Comparison of ENCODE assay signal across 1 cellular context in the genomic region with DNA sequence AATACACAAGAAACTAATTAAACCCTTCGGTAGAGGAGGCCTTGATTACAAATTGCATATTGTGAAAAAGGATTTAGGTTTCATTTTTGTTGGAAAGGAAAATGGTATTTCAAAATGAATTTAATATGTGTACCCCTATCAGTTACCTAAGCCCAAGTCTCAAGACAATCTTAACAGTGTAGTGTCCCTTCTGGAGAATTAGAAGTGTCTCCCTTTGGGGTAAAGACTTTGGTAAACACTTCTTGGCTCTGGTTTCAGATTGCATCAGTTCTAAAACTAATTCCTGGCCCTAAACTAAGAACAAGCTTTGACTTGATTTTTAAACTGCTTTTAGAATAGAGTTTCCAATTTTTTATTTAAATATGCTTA.
A peak's percentile ranks its signal among the peaks of the same experiment; 100 is the strongest.
TF ChIP-seq lines count a peak whose summit lies in the region.

No MANE protein-coding gene starts in this region.

TF ChIP-seq in HEK293, 187 proteins besides CTCF, POLR2A, EP300 and RAD21 (continued from another document):
- TF ChIP-seq ZNF274 (IDR thresholded peaks at IDR 0.05; ENCODE audit: low read length) (no peak), ZNF274 (tag by site-specific recombination; IDR thresholded peaks at IDR 0.05; ENCODE audit: borderline replicate concordance) (no peak), KLF8 (tag by site-specific recombination; IDR thresholded peaks at IDR 0.05) (no peak), SALL2 (tag by site-specific recombination; IDR thresholded peaks at IDR 0.05; ENCODE audit: borderline replicate concordance) (no peak), ZNF654 (tag by site-specific recombination; IDR thresholded peaks at IDR 0.05; ENCODE audit: low read depth) (no peak), HIC1 (tag by site-specific recombination; IDR thresholded peaks at IDR 0.05) (no peak), ZBTB10 (tag by site-specific recombination; IDR thresholded peaks at IDR 0.05) (no peak), ZNF175 (tag by site-specific recombination; IDR thresholded peaks at IDR 0.05) (no peak), ZFP41 (tag by site-specific recombination; IDR thresholded peaks at IDR 0.05; ENCODE audit: borderline replicate concordance) (no peak), PRDM1 (tag by site-specific recombination; IDR thresholded peaks at IDR 0.05) (no peak), HOXC10 (CRISPR knock-in tag; IDR thresholded peaks at IDR 0.05) (no peak), ZBTB44 (tag by site-specific recombination; IDR thresholded peaks at IDR 0.05) (no peak), BCL11B (tag by site-specific recombination; IDR thresholded peaks at IDR 0.05; ENCODE audit: low read depth) (no peak), ZNF521 (tag by site-specific recombination; IDR thresholded peaks at IDR 0.05) (no peak), ZNF248 (tag by site-specific recombination; IDR thresholded peaks at IDR 0.05) (no peak), ZNF664 (tag by site-specific recombination; IDR thresholded peaks at IDR 0.05) (no peak), SP2 (tag by site-specific recombination; IDR thresholded peaks at IDR 0.05) (no peak), ZBTB6 (tag by site-specific recombination; IDR thresholded peaks at IDR 0.05) (no peak), ZNF670 (tag by site-specific recombination; IDR thresholded peaks at IDR 0.05; ENCODE audit: low read depth) (no peak), GLIS1 (tag by site-specific recombination; IDR thresholded peaks at IDR 0.05) (0 out of 2 replicates have a peak, but pooled peaks have one; percentile 17), ZBTB17 (tag by site-specific recombination; IDR thresholded peaks at IDR 0.05) (no peak), ZNF133 (tag by site-specific recombination; IDR thresholded peaks at IDR 0.05) (no peak), KLF16 (tag by site-specific recombination; IDR thresholded peaks at IDR 0.05) (no peak), SP7 (tag by site-specific recombination; IDR thresholded peaks at IDR 0.05) (no peak; the same call in 1 of the 2 replicates), ZNF433 (tag by site-specific recombination; IDR thresholded peaks at IDR 0.05; ENCODE audit: low read depth) (no peak), ZNF707 (tag by site-specific recombination; IDR thresholded peaks at IDR 0.05) (no peak), OSR2 (tag by site-specific recombination; IDR thresholded peaks at IDR 0.05) (peak; percentile 4; the same call in 1 of the 2 replicates), YY2 (tag by site-specific recombination; IDR thresholded peaks at IDR 0.05) (no peak), ATF2 (tag by site-specific recombination; IDR thresholded peaks at IDR 0.05; ENCODE audit: low read depth) (no peak), ZNF114 (tag by site-specific recombination; IDR thresholded peaks at IDR 0.05) (no peak), ZNF366 (tag by site-specific recombination; conservative IDR thresholded peaks at IDR 0.05) (no peak), OVOL3 (tag by site-specific recombination; IDR thresholded peaks at IDR 0.05) (no peak)
- TF ChIP-seq, protein P1, sequence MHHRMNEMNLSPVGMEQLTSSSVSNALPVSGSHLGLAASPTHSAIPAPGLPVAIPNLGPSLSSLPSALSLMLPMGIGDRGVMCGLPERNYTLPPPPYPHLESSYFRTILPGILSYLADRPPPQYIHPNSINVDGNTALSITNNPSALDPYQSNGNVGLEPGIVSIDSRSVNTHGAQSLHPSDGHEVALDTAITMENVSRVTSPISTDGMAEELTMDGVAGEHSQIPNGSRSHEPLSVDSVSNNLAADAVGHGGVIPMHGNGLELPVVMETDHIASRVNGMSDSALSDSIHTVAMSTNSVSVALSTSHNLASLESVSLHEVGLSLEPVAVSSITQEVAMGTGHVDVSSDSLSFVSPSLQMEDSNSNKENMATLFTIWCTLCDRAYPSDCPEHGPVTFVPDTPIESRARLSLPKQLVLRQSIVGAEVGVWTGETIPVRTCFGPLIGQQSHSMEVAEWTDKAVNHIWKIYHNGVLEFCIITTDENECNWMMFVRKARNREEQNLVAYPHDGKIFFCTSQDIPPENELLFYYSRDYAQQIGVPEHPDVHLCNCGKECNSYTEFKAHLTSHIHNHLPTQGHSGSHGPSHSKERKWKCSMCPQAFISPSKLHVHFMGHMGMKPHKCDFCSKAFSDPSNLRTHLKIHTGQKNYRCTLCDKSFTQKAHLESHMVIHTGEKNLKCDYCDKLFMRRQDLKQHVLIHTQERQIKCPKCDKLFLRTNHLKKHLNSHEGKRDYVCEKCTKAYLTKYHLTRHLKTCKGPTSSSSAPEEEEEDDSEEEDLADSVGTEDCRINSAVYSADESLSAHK (tag by site-specific recombination; IDR thresholded peaks at IDR 0.05): 0 out of 2 replicates have a peak, but pooled peaks have one; percentile 29
- TF ChIP-seq, protein P2, sequence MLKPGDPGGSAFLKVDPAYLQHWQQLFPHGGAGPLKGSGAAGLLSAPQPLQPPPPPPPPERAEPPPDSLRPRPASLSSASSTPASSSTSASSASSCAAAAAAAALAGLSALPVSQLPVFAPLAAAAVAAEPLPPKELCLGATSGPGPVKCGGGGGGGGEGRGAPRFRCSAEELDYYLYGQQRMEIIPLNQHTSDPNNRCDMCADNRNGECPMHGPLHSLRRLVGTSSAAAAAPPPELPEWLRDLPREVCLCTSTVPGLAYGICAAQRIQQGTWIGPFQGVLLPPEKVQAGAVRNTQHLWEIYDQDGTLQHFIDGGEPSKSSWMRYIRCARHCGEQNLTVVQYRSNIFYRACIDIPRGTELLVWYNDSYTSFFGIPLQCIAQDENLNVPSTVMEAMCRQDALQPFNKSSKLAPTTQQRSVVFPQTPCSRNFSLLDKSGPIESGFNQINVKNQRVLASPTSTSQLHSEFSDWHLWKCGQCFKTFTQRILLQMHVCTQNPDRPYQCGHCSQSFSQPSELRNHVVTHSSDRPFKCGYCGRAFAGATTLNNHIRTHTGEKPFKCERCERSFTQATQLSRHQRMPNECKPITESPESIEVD (tag by site-specific recombination; IDR thresholded peaks at IDR 0.05): peak; percentile 3; the same call in 1 of the 2 replicates
- TF ChIP-seq, protein P3, sequence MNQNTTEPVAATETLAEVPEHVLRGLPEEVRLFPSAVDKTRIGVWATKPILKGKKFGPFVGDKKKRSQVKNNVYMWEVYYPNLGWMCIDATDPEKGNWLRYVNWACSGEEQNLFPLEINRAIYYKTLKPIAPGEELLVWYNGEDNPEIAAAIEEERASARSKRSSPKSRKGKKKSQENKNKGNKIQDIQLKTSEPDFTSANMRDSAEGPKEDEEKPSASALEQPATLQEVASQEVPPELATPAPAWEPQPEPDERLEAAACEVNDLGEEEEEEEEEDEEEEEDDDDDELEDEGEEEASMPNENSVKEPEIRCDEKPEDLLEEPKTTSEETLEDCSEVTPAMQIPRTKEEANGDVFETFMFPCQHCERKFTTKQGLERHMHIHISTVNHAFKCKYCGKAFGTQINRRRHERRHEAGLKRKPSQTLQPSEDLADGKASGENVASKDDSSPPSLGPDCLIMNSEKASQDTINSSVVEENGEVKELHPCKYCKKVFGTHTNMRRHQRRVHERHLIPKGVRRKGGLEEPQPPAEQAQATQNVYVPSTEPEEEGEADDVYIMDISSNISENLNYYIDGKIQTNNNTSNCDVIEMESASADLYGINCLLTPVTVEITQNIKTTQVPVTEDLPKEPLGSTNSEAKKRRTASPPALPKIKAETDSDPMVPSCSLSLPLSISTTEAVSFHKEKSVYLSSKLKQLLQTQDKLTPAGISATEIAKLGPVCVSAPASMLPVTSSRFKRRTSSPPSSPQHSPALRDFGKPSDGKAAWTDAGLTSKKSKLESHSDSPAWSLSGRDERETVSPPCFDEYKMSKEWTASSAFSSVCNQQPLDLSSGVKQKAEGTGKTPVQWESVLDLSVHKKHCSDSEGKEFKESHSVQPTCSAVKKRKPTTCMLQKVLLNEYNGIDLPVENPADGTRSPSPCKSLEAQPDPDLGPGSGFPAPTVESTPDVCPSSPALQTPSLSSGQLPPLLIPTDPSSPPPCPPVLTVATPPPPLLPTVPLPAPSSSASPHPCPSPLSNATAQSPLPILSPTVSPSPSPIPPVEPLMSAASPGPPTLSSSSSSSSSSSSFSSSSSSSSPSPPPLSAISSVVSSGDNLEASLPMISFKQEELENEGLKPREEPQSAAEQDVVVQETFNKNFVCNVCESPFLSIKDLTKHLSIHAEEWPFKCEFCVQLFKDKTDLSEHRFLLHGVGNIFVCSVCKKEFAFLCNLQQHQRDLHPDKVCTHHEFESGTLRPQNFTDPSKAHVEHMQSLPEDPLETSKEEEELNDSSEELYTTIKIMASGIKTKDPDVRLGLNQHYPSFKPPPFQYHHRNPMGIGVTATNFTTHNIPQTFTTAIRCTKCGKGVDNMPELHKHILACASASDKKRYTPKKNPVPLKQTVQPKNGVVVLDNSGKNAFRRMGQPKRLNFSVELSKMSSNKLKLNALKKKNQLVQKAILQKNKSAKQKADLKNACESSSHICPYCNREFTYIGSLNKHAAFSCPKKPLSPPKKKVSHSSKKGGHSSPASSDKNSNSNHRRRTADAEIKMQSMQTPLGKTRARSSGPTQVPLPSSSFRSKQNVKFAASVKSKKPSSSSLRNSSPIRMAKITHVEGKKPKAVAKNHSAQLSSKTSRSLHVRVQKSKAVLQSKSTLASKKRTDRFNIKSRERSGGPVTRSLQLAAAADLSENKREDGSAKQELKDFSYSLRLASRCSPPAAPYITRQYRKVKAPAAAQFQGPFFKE (tag by site-specific recombination; IDR thresholded peaks at IDR 0.05; ENCODE audit: borderline replicate concordance): no peak
TF ChIP-seq in HEK293: peak in this region for 5.
